Comparison of ENCODE assay signal across 24 cellular contexts in genomic region chr19:47074621-47075020, GRCh38. TPM values are rescaled to one million over a fixed set of nuclear protein-coding genes. Genes with fewer than 3 reads are reported as not detected.
"Had no signal": no experiment of that assay in that cellular context is flagged by ENCODE, and none has a peak within 500 bp of the region (broad histone marks: within the 10 kb centered on the region; RNA-seq: fewer than 3 reads in every experiment).

No MANE protein-coding gene starts in this region.

- H2AFZ ChIP-seq: hepatocyte had no signal

- H3K4me1 ChIP-seq: prostate gland had no signal

- ATAC-seq: mucosa of descending colon; natural killer cell treated with Interleukin-12 subunit alpha and Interleukin-12 subunit beta and Interleukin-15 and Interleukin-18, amount 100 ng/mL, for 72 hours; sciatic nerve; stimulated activated memory B cell treated with anti-CD40 and anti-IgM and Interleukin-4, amounts not matched to agents 10 μg/mL and 1 μg/mL and 100 μg/mL, for 72 hours; stimulated activated naive CD8-positive, alpha-beta T cell treated with anti-CD3 and anti-CD28 coated beads, Interleukin-15, Interleukin-2, amounts not matched to agents 100 U/mL and 50 U/mL, for 24 hours had no signal

- H3K4me3 Mint-ChIP-seq: dendritic cell treated with granulocyte-macrophage colony-stimulating factor and Interleukin-4, amounts not matched to agents 40 ng/mL and 50 ng/mL, for 4 days; mesothelial cell of epicardium; natural killer cell treated with Interleukin-12 subunit alpha and Interleukin-12 subunit beta and Interleukin-15 and Interleukin-18, amount 100 ng/mL, for 72 hours; neural crest cell; stimulated activated memory B cell treated with anti-CD40 and anti-IgM and Interleukin-4, amounts not matched to agents 10 μg/mL and 1 μg/mL and 100 μg/mL, for 72 hours; type B pancreatic cell had no signal

- H3K27me3 ChIP-seq: colonic mucosa, hepatocyte, right atrium auricular region, testis, tibial artery had no signal

- H3K9me3 ChIP-seq: colonic mucosa, mucosa of descending colon, prostate gland, right atrium auricular region, testis, tibial artery had no signal

- H3K9me3 Mint-ChIP-seq: dendritic cell treated with granulocyte-macrophage colony-stimulating factor and Interleukin-4, amounts not matched to agents 40 ng/mL and 50 ng/mL, for 4 days; mesothelial cell of epicardium; naive B cell; natural killer cell treated with Interleukin-12 subunit alpha and Interleukin-12 subunit beta and Interleukin-15 and Interleukin-18, amount 100 ng/mL, for 72 hours; neural crest cell; stimulated activated memory B cell treated with anti-CD40 and anti-IgM and Interleukin-4, amounts not matched to agents 10 μg/mL and 1 μg/mL and 100 μg/mL, for 72 hours; type B pancreatic cell had no signal

- DNase-seq: colonic mucosa; effector memory CD4-positive, alpha-beta T cell; islet precursor cell; mesenchymal stem cell; naive B cell; stimulated activated CD4-positive, alpha-beta T cell treated with anti-CD3 and anti-CD28 coated beads, Interleukin-12 subunit alpha, Interleukin-12 subunit beta, amount 100 ng/mL, for 4 hours; stimulated activated CD4-positive, alpha-beta T cell treated with anti-CD3 and anti-CD28 coated beads, Interleukin-1b, Interleukin-23, amount 100 ng/mL, for 48 hours; stimulated activated CD4-positive, alpha-beta T cell treated with anti-CD3 and anti-CD28 coated beads, Interleukin-4, amount 100 ng/mL, for 1 hour; stimulated activated naive CD8-positive, alpha-beta T cell treated with anti-CD3 and anti-CD28 coated beads, Interleukin-15, Interleukin-2, amounts not matched to agents 100 U/mL and 50 U/mL, for 24 hours; testis; tibial artery had no signal

- H3K4me1 Mint-ChIP-seq: mesothelial cell of epicardium, neural crest cell had no signal

- H3K4me3 ChIP-seq: colonic mucosa, hepatocyte, mucosa of descending colon, prostate gland, right atrium auricular region, smooth muscle cell, testis, tibial artery had no signal

- H3K27ac ChIP-seq: colonic mucosa, hepatocyte, prostate gland, testis, tibial artery had no signal

- H3K27me3 Mint-ChIP-seq: dendritic cell treated with granulocyte-macrophage colony-stimulating factor and Interleukin-4, amounts not matched to agents 40 ng/mL and 50 ng/mL, for 4 days; naive B cell; natural killer cell treated with Interleukin-12 subunit alpha and Interleukin-12 subunit beta and Interleukin-15 and Interleukin-18, amount 100 ng/mL, for 72 hours; stimulated activated memory B cell treated with anti-CD40 and anti-IgM and Interleukin-4, amounts not matched to agents 10 μg/mL and 1 μg/mL and 100 μg/mL, for 72 hours; type B pancreatic cell had no signal

- H3K36me3 Mint-ChIP-seq: natural killer cell treated with Interleukin-12 subunit alpha and Interleukin-12 subunit beta and Interleukin-15 and Interleukin-18, amount 100 ng/mL, for 72 hours had no signal

- H3K4me2 ChIP-seq: hepatocyte, smooth muscle cell had no signal

RNA-seq across cellular contexts. Expression of gene NPAS1, which starts 55.0 kb away (rescaled TPM):
- total RNA-seq: lung microvascular endothelial cell; natural killer cell treated with Interleukin-12 subunit alpha and Interleukin-12 subunit beta and Interleukin-15 and Interleukin-18, amount 100 ng/mL, for 72 hours had no signal
